ENCODE assay signal across 8 cellular contexts in the genomic region with DNA sequence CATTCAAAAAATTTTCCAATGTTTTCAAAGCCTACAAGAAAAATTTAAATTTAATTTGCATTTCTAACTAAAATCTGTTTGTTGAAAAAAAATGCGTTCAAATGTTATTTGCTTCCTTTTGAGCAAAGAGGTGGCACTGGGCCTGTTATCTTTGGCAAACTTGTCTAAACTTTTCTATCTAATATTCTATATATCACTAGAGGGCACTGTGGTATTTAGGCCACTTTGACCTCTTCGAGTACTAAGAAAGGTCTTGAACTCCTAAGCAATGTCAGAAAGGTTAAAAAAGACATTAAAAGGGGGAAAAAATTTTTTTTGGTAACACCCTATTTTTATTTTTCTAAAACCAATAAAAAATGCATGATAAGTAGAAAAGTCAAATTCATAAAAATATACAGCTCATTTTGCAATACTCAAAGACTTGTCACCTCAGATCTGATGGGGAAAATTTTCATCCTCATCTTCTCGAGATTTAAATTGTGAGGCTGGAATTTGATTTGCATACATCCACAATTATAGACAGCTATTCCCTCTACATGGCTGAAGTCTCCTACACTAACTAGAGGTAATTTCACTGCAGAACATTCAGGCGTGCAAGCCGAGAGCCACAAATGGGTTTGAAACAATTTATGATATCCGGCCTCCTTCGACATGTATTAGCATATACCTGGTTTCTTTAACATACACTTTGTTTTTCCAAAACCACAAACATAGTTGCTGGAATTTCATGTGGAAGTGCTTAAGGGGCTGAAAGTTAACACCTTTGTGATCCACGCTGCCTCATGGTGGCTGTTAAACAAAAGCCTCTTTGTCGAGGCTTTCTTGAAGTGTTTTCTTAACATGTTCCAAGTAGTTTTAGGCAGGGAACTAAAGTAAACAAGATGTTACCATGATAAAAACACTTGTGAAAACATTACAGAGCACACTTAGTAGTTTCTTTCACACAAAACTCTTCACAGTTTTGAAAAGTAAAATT.
DNase-seq lines count a peak whose midpoint lies in the region; ATAC-seq, FAIRE-seq and TF ChIP-seq lines count a peak whose summit lies in the region.

No MANE protein-coding gene starts in this region.

- no peaks in the 10 kb centered on the region for H3K36me3 ChIP-seq in body of pancreas (replicated peaks in 1 of 2; ENCODE audit: insufficient read depth in 1 of 2, low read depth in 2 of 2)
- H3K36me3 ChIP-seq in kidney (ENCODE audit: control insufficient read depth in 1 of 2, insufficient read depth in 2 of 2, low read length in 2 of 2): no peaks in the 10 kb centered on the region

- H3K9me3 ChIP-seq in body of pancreas (no peaks in the 10 kb centered on the region), kidney (ENCODE audit: control insufficient read depth in 1 of 2, low read length in 2 of 2) (no peaks in the 10 kb centered on the region)

- H3K4me3 Mint-ChIP-seq in type B pancreatic cell: peak overlapping the region; percentile 2

- no peak overlapping the region for H3K9ac ChIP-seq in kidney (ENCODE audit: low read length in 2 of 2)

- H3K4me1 ChIP-seq in body of pancreas (peaks cover 51% of the 10 kb centered on the region), kidney (ENCODE audit: control insufficient read depth in 1 of 2, insufficient read depth in 1 of 2, low read depth in 1 of 2, low read length in 2 of 2) (peaks cover 2 to 11% of the 10 kb centered on the region in 2 donors)

- 38 to 42% methylated on average over 9 of the region's 9 CpGs for WGBS in body of pancreas, 2 donors

- intact Hi-C loops in body of pancreas (cut with DNase I): loop anchor here (10.0 kb wide), 1 partner anchor 588 kb away; no protein-coding TSS in a partner anchor
- intact Hi-C loops in kidney (cut with DNase I): no loop called here

- H3K9me3 Mint-ChIP-seq in type B pancreatic cell: no peaks in the 10 kb centered on the region

- DNase-seq in GM12865 (ENCODE audit: low read depth) (peak; percentile 41), NCI-H1105 treated with DMSO at 0.1 percent for 48 hours (lab: John Stamatoyannopoulos, UW) (peak; percentile 23), body of pancreas (peak; percentile 22 to 48 (median 35)), kidney (no peak), type B pancreatic cell (ENCODE audit: extremely low spot score, unreplicated experiment) (no peak), AG20443 (ENCODE audit: low spot score) (no peak), retina (no peak)

- H3K36me3 Mint-ChIP-seq in type B pancreatic cell: peaks cover 8% of the 10 kb centered on the region

- FAIRE-seq in kidney (lab: Jason Lieb, UNC): peak; percentile 51

- TF ChIP-seq CTCF in 22Rv1 (IDR thresholded peaks at IDR 0.05): peak; percentile 86
- peak; percentile 33 for TF ChIP-seq CTCF in GM12865 (IDR thresholded peaks at IDR 0.05; ENCODE audit: insufficient read depth, low read depth, low read length, missing control alignments)
- TF ChIP-seq CTCF in body of pancreas (IDR thresholded peaks at IDR 0.05): peak; percentile 30 to 67 (median 49)
- TF ChIP-seq CTCF in kidney (IDR thresholded peaks at IDR 0.05; ENCODE audit: borderline replicate concordance, extremely low read depth, insufficient read depth): peak; percentile 48
- TF ChIP-seq CTCF in type B pancreatic cell (conservative IDR thresholded peaks at IDR 0.05): peak; percentile 73

- H3K27me3 Mint-ChIP-seq in type B pancreatic cell: no peaks in the 10 kb centered on the region

- no peaks in the 10 kb centered on the region for H3K27me3 ChIP-seq in body of pancreas

- peak overlapping the region; percentile 45; the same call in 1 of the 2 replicates for H3K27ac ChIP-seq in 22Rv1
- H3K27ac ChIP-seq in body of pancreas: peak overlapping the region in 3 of 4 donors; percentile 42 to 51 (median 43)
- no peak overlapping the region for H3K27ac ChIP-seq in kidney (ENCODE audit: low read depth in 2 of 2, low read length in 2 of 2)

- peaks cover 45% of the 10 kb centered on the region for H3K4me1 Mint-ChIP-seq in type B pancreatic cell (ENCODE audit: unreplicated experiment)

- ATAC-seq in body of pancreas: peak; percentile 67

- H3K4me3 ChIP-seq in GM12865 (ENCODE audit: low read depth, low read length): no peak overlapping the region
- H3K4me3 ChIP-seq in body of pancreas: no peak overlapping the region
- no peak overlapping the region for H3K4me3 ChIP-seq in kidney (ENCODE audit: low read length in 2 of 2)

- H3K27ac Mint-ChIP-seq in type B pancreatic cell: peak overlapping the region; percentile 76

- no peak for TF ChIP-seq POLR2A in body of pancreas (IDR thresholded peaks at IDR 0.05)

Comparison
In these comparisons a context has a peak if more than half of its experiments do, and no peak if none do; other contexts are left out.
1. H3K27ac ChIP-seq: peak in 22Rv1 (single experiment) and body of pancreas (3 of 4); none in kidney (0 of 2).
2. CTCF ChIP-seq: peak in every context shown above with its lines; median percentile 86 in 22Rv1; 73 in type B pancreatic cell; 49 in body of pancreas; 48 in kidney; 33 in GM12865.
3. DNase-seq: peak in GM12865 (single experiment), NCI-H1105 treated with DMSO at 0.1 percent for 48 hours (single experiment) and body of pancreas (4 of 4); none in kidney (single experiment), type B pancreatic cell (single experiment), AG20443 (single experiment) and retina (single experiment).